In genomic region chr15:42772126-42772525, GRCh38 we compare ENCODE assay signal across 28 cellular contexts. TPM values are rescaled to one million over a fixed set of nuclear protein-coding genes. Genes with fewer than 3 reads are reported as not detected.
DNase-seq lines count a peak whose midpoint lies in the region; ATAC-seq and TF ChIP-seq lines count a peak whose summit lies in the region.
"Had no signal": no experiment of that assay in that cellular context is flagged by ENCODE, and none has a peak within 500 bp of the region (broad histone marks: within the 10 kb centered on the region; RNA-seq: fewer than 3 reads in every experiment).

No MANE protein-coding gene starts in this region.

- H3K27me3 ChIP-seq in heart right ventricle = no peaks in the 10 kb centered on the region
- H3K27me3 ChIP-seq: gastroesophageal sphincter, neutrophil, SJSA1, upper lobe of right lung had no signal

- DNase-seq in heart right ventricle = peak; percentile 25 to 28
- DNase-seq in cardiac septum (ENCODE audit: low spot score) = no peak
- DNase-seq in fibroblast of peridontal ligament (ENCODE audit: extremely low read depth) = peak; percentile 17
- peak; percentile 32 for DNase-seq in pons (ENCODE audit: low spot score)
- no peak for DNase-seq in SIG-M5 (lab: John Stamatoyannopoulos, UW)
- no peak for DNase-seq in HuH-7.5 (ENCODE audit: low spot score)
- DNase-seq: activated CD4-positive, alpha-beta T cell treated with anti-CD3 and anti-CD28 coated beads for 4 hours; activated effector memory CD4-positive, alpha-beta T cell treated with Interleukin-2 at 50 U/mL for 16 hours; activated T-cell treated with anti-CD3 and anti-CD28 coated beads for 4 hours; Calu3; endodermal cell; immature natural killer cell; Karpas-422; MV-4-11; NCI-H146; stimulated activated CD4-positive, alpha-beta T cell treated with anti-CD3 and anti-CD28 coated beads, Interleukin-4, amount 100 ng/mL, for 24 hours; T-helper 9 cell; upper lobe of right lung; WERI-Rb-1 had no signal

- 23 to 29% methylated on average over 2 of the region's 2 CpGs for WGBS in heart right ventricle, 2 donors

- H3K4me3 ChIP-seq in heart right ventricle = no peak overlapping the region
- H3K4me3 ChIP-seq: gastroesophageal sphincter, GM23338, SJSA1, upper lobe of right lung had no signal

- H3K9me3 ChIP-seq in heart right ventricle = peaks cover 0 to 17% (median 0%) of the 10 kb centered on the region in 11 donors
- H3K9me3 ChIP-seq: gastroesophageal sphincter, neutrophil, SJSA1, upper lobe of right lung had no signal

- no peak overlapping the region for H3K27ac ChIP-seq in heart right ventricle
- H3K27ac ChIP-seq: gastroesophageal sphincter, neutrophil, SJSA1, upper lobe of right lung, WERI-Rb-1 had no signal

- H3K36me3 ChIP-seq in heart right ventricle = peaks cover 0 to 45% (median 18%) of the 10 kb centered on the region in 9 donors
- H3K36me3 ChIP-seq: WERI-Rb-1 had no signal

- peak in 3 of 8 donors; percentile 43 to 61 (median 46) for ATAC-seq in heart right ventricle
- no peak for ATAC-seq in HG03571 (IDR thresholded peaks at IDR 0.05; ENCODE audit: unreplicated experiment)
- ATAC-seq in GM21576 (IDR thresholded peaks at IDR 0.05; ENCODE audit: unreplicated experiment) = no peak
- ATAC-seq: esophagus mucosa, gastroesophageal sphincter, GM23338, HepG2, left colon, upper lobe of right lung had no signal

- peaks cover 0 to 15% (median 8%) of the 10 kb centered on the region in 9 donors for H3K4me1 ChIP-seq in heart right ventricle
- H3K4me1 ChIP-seq: SJSA1, upper lobe of right lung had no signal

- intact Hi-C loops in heart right ventricle (cut with DNase I) (no loop called here), cardiac septum (cut with DNase I) (no loop called here)

- no peak for TF ChIP-seq CTCF in heart right ventricle (IDR thresholded peaks at IDR 0.05)

RNA-seq across cellular contexts. Expression of gene CDAN1, which starts 35.2 kb away (rescaled TPM):
- total RNA-seq in heart right ventricle (1 to 10 TPM; 4.4 to 9.0 (median 6.8) TPM), cardiac septum (6.5 TPM)
- 10 to 100 TPM in 1 of 2 donors, 1 to 10 TPM in 1; 4.9 to 13.8 TPM for polyA plus RNA-seq in heart right ventricle

Comparison
In these comparisons a context has a peak if more than half of its experiments do, and no peak if none do; other contexts are left out.
1. DNase-seq: peak in heart right ventricle (2 of 2), fibroblast of peridontal ligament (single experiment) and pons (single experiment); none in cardiac septum (single experiment), SIG-M5 (single experiment) and HuH-7.5 (single experiment).